9 cellular contexts compared by ENCODE assay signal in the genomic region with DNA sequence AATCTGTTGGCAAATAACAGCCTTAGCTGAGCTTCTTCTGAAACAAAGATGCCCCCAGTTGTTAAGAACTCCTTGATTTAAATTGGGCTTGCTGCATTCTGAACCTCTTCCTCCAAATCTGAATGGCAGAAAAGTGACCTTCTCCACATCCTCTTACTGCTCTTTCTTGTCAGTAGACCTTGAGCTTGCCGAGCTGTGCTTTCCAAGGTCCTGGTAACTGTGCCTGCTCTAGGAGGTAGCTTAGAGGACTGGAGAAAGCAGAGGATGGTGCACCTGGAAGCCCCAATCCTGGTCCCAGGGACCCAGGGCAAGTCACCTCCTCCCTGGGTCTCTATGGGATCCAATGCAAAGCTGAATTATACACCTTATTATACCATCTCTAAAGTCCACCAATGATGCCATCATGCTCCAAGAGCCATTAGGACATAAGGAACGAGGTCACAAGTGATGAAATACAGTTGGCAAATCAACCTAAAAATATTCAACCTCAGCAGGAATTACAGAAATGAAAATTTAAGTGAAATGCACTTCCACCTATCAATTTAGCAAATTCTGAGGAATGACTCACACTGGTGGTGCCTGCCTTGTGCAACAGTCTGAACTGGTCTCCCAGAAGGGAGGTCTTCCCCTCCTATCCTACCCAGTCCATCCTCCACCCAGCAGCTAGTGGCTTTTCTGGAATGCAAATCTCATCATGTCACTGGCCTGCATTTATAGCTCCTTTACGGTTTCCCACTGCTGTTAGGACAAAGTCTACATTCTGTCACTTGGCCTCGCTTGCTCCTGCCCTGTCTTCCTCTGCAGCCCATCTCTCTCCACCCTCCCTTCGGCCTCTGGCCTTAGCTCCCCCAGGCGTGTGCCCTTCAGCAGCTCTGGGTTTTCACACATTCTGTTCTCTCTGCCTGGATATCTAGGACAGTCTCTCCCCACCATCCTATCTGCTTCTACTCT. TPM values are rescaled to one million over a fixed set of nuclear protein-coding genes. Genes with fewer than 3 reads are reported as not detected.
DNase-seq lines count a peak whose midpoint lies in the region; ATAC-seq and TF ChIP-seq lines count a peak whose summit lies in the region.
"Had no signal": no experiment of that assay in that cellular context is flagged by ENCODE, and none has a peak within 500 bp of the region (broad histone marks: within the 10 kb centered on the region; RNA-seq: fewer than 3 reads in every experiment).

No MANE protein-coding gene starts in this region.

- no peak for TF ChIP-seq CTCF in upper lobe of left lung (IDR thresholded peaks at IDR 0.05)

- CTCF ChIA-PET in activated naive CD4-positive, alpha-beta T cell treated with anti-CD3 and anti-CD28 coated beads for 36 hours (lab: Charles Lee) = interaction anchor here (1.0 to 1.4 kb wide), 2 partner anchors 14 to 16 kb away, joined by 3 read pairs; no protein-coding TSS in a partner anchor

- no peaks in the 10 kb centered on the region for H3K9me3 Mint-ChIP-seq in activated naive CD4-positive, alpha-beta T cell treated with anti-CD3 and anti-CD28 coated beads for 36 hours

- no peak overlapping the region for H3K27ac Mint-ChIP-seq in activated naive CD4-positive, alpha-beta T cell treated with anti-CD3 and anti-CD28 coated beads for 36 hours

- H3K36me3 Mint-ChIP-seq in activated naive CD4-positive, alpha-beta T cell treated with anti-CD3 and anti-CD28 coated beads for 36 hours (ENCODE audit: low read depth) = no peaks in the 10 kb centered on the region

- no peaks in the 10 kb centered on the region for H3K27me3 ChIP-seq in upper lobe of left lung

- H3K27ac ChIP-seq in upper lobe of left lung = peak overlapping the region; percentile 8 to 64 (median 30)
- H3K27ac ChIP-seq: 22Rv1 had no signal

- DNase-seq in NCI-H2227 treated with DMSO at 0.1 percent for 48 hours (lab: John Stamatoyannopoulos, UW) (peak; percentile 10), NCI-H2227 (lab: John Stamatoyannopoulos, UW; ENCODE audit: unreplicated experiment) (no peak), amniotic stem cell (lab: John Stamatoyannopoulos, UW) (peak; percentile 57), kidney glomerular epithelial cell (lab: John Stamatoyannopoulos, UW) (peak; percentile 57), upper lobe of left lung (peak in 1 of 2 donors; percentile 62)
- no peak for DNase-seq in activated naive CD4-positive, alpha-beta T cell treated with anti-CD3 and anti-CD28 coated beads for 36 hours
- DNase-seq in stimulated activated naive CD4-positive, alpha-beta T cell (lab: John Stamatoyannopoulos, UW) = no peak

- no peaks in the 10 kb centered on the region for H3K27me3 Mint-ChIP-seq in activated naive CD4-positive, alpha-beta T cell treated with anti-CD3 and anti-CD28 coated beads for 36 hours (ENCODE audit: low read depth)

- no peak overlapping the region for H3K4me3 ChIP-seq in upper lobe of left lung

- H3K4me3 Mint-ChIP-seq in activated naive CD4-positive, alpha-beta T cell treated with anti-CD3 and anti-CD28 coated beads for 36 hours = no peak overlapping the region

- peak in 1 of 4 donors; percentile 69 for TF ChIP-seq EP300 in upper lobe of left lung (IDR thresholded peaks at IDR 0.05)

- ATAC-seq in upper lobe of left lung (ENCODE audit: low FRiP score in 2 of 2) = peak; percentile 61 to 93
- ATAC-seq in GM21423 (IDR thresholded peaks at IDR 0.05; ENCODE audit: unreplicated experiment) = no peak

- H3K4me1 ChIP-seq in upper lobe of left lung = peaks cover 19 to 48% (median 27%) of the 10 kb centered on the region in 4 donors

- no peaks in the 10 kb centered on the region for H3K36me3 ChIP-seq in upper lobe of left lung

- peaks cover 38% of the 10 kb centered on the region for H3K4me1 Mint-ChIP-seq in activated naive CD4-positive, alpha-beta T cell treated with anti-CD3 and anti-CD28 coated beads for 36 hours (ENCODE audit: low read depth)

- intact Hi-C loops in activated naive CD4-positive, alpha-beta T cell treated with anti-CD3 and anti-CD28 coated beads for 36 hours (cut with micrococcal nuclease) = no loop called here

- no peak for TF ChIP-seq POLR2A in upper lobe of left lung (IDR thresholded peaks at IDR 0.05)

- WGBS in upper lobe of left lung, 2 donors = 63 to 81% methylated on average over 5 to 6 of the region's 6 CpGs

- H3K9me3 ChIP-seq in upper lobe of left lung = no peaks in the 10 kb centered on the region

RNA-seq across cellular contexts. Expression of gene TOM1L2, which starts 36.6 kb away (rescaled TPM):
- 100 to 1,000 TPM in 1 of 6 donors, 10 to 100 TPM in 5; 54.2 to 134 (median 72.9) TPM for total RNA-seq in upper lobe of left lung
- total RNA-seq in activated naive CD4-positive, alpha-beta T cell treated with anti-CD3 and anti-CD28 coated beads for 36 hours = 1 to 10 TPM; 9.8 to 9.9 TPM

RNA-seq across cellular contexts. Expression of gene DRC3, which starts 37.1 kb away (rescaled TPM):
- 10 to 100 TPM in 4 of 6 donors, 1 to 10 TPM in 2; 1.5 to 46.2 (median 11.4) TPM for total RNA-seq in upper lobe of left lung
- under 1 TPM; 0.40 to 0.64 TPM for total RNA-seq in activated naive CD4-positive, alpha-beta T cell treated with anti-CD3 and anti-CD28 coated beads for 36 hours

Comparison
In these comparisons a context has a peak if more than half of its experiments do, and no peak if none do; other contexts are left out.
1. DNase-seq: peak in NCI-H2227 treated with DMSO at 0.1 percent for 48 hours (single experiment), amniotic stem cell (single experiment) and kidney glomerular epithelial cell (single experiment); none in NCI-H2227 (single experiment), activated naive CD4-positive, alpha-beta T cell treated with anti-CD3 and anti-CD28 coated beads for 36 hours (single experiment) and stimulated activated naive CD4-positive, alpha-beta T cell (0 of 6).
2. RNA of gene TOM1L2, which starts 36.6 kb away (total RNA-seq): 54.2 to 134 TPM in upper lobe of left lung; 9.8 to 9.9 TPM in activated naive CD4-positive, alpha-beta T cell treated with anti-CD3 and anti-CD28 coated beads for 36 hours; every median in the first group is over 4 times any median in the second.